Comparison of ENCODE assay signal across 23 cellular contexts in genomic region chr14:51648296-51648695, GRCh38. TPM values are rescaled to one million over a fixed set of nuclear protein-coding genes. Genes with fewer than 3 reads are reported as not detected.
DNase-seq lines count a peak whose midpoint lies in the region; ATAC-seq, FAIRE-seq and TF ChIP-seq lines count a peak whose summit lies in the region.
"Had no signal": no experiment of that assay in that cellular context is flagged by ENCODE, and none has a peak within 500 bp of the region (broad histone marks: within the 10 kb centered on the region; RNA-seq: fewer than 3 reads in every experiment).

No MANE protein-coding gene starts in this region.

- POLR2A ChIA-PET in Panc1 (lab: Charles Lee), result no interaction called here

- ATAC-seq in Panc1 (no peak), sciatic nerve (no peak)
- ATAC-seq: activated T-cell treated with anti-CD3 and anti-CD28 coated beads, Interleukin-2, amount 50 U/mL, for 72 hours; naive thymus-derived CD4-positive, alpha-beta T cell had no signal

- intact Hi-C loops in Panc1 (cut with micrococcal nuclease; ENCODE audit: unreplicated experiment), result no loop called here
- intact Hi-C loops in sciatic nerve (cut with DNase I), result no loop called here

- DNase-seq in GM12892 (ENCODE audit: insufficient read length) (no peak), Panc1 (ENCODE audit: low read depth, low spot score) (no peak), glutamatergic neuron (no peak), type B pancreatic cell (ENCODE audit: extremely low spot score, unreplicated experiment) (no peak), activated T-cell treated with anti-CD3 and anti-CD28 coated beads for 4 hours (no peak), sciatic nerve (ENCODE audit: low spot score) (no peak)
- DNase-seq in activated naive CD4-positive, alpha-beta T cell treated with Interleukin-2 at 50 U/mL for 16 hours, result no peak
- DNase-seq: activated CD4-positive, alpha-beta T cell treated with anti-CD3 and anti-CD28 coated beads for 48 hours; activated naive CD4-positive, alpha-beta T cell treated with anti-CD3 and anti-CD28 coated beads for 36 hours; activated T-cell treated with anti-CD3 and anti-CD28 coated beads, Interleukin-2, amount 50 U/mL, for 72 hours; anterior cingulate cortex; CD4-positive, CD25-positive, alpha-beta regulatory T cell; central memory CD4-positive, alpha-beta T cell; KBM-7; naive thymus-derived CD4-positive, alpha-beta T cell; NCI-H1436 treated with DMSO at 0.1 percent for 48 hours; NCI-H524 treated with DMSO at 0.1 percent for 48 hours; stimulated activated CD4-positive, alpha-beta T cell treated with anti-CD3 and anti-CD28 coated beads, Interleukin-4, amount 100 ng/mL, for 4 hours; stimulated activated naive CD4-positive, alpha-beta T cell; testis had no signal

- H3K9me3 Mint-ChIP-seq in glutamatergic neuron (ENCODE audit: unreplicated experiment) (peaks cover 11% of the 10 kb centered on the region), type B pancreatic cell (peaks cover 5% of the 10 kb centered on the region)
- H3K9me3 Mint-ChIP-seq: activated naive CD4-positive, alpha-beta T cell treated with anti-CD3 and anti-CD28 coated beads for 36 hours; activated T-cell treated with anti-CD3 and anti-CD28 coated beads, Interleukin-2, amount 50 U/mL, for 72 hours; memory B cell; naive thymus-derived CD4-positive, alpha-beta T cell had no signal

- in situ Hi-C loops in Panc1 (cut with HindIII; ENCODE audit: low pct_unique_long_range_greater_than_20kb, low sequenced_read_pairs), result no loop called here

- no peaks in the 10 kb centered on the region; the same call in 1 of the 2 replicates for H3K4me1 ChIP-seq in Panc1 (ENCODE audit: control insufficient read depth, insufficient read depth, low read length)

- no peaks in the 10 kb centered on the region for H3K27me3 ChIP-seq in Panc1 (ENCODE audit: control insufficient read depth, insufficient read depth, low read length)
- H3K27me3 ChIP-seq: testis had no signal

- BruUV-seq in Panc1 (replicated peaks; lab: Mats Ljungman, UMichigan), result no TSS peak

- CTCF ChIA-PET in Panc1 (lab: Charles Lee), result no interaction called here

- H3K36me3 ChIP-seq in Panc1 (ENCODE audit: control insufficient read depth, insufficient read depth, low read length), result no peaks in the 10 kb centered on the region; the same call in 1 of the 2 replicates

- no peak for TF ChIP-seq CTCF in Panc1 (IDR thresholded peaks at IDR 0.05)
- TF ChIP-seq CTCF in glutamatergic neuron (IDR thresholded peaks at IDR 0.05; ENCODE audit: partially characterized antibody, unreplicated experiment), result no peak
- TF ChIP-seq CTCF in type B pancreatic cell (conservative IDR thresholded peaks at IDR 0.05), result no peak

- no peak overlapping the region for H3K4me3 ChIP-seq in Panc1 (ENCODE audit: low read depth in 2 of 2, low read length in 2 of 2)
- H3K4me3 ChIP-seq: SK-N-MC, testis had no signal

- FAIRE-seq in GM12892 (lab: Jason Lieb, UNC), result peak; percentile 69

- no peaks in the 10 kb centered on the region for H3K9me3 ChIP-seq in Panc1 (ENCODE audit: control insufficient read depth, insufficient read depth, low read depth, low read length)
- H3K9me3 ChIP-seq: testis had no signal

- H3K27ac ChIP-seq in Panc1 (ENCODE audit: low read length), result peak overlapping the region; percentile 40
- H3K27ac ChIP-seq: RWPE1, SK-N-MC had no signal

- H3K27ac Mint-ChIP-seq in glutamatergic neuron (ENCODE audit: unreplicated experiment), result no peak overlapping the region
- H3K27ac Mint-ChIP-seq in type B pancreatic cell, result peak overlapping the region; percentile 64
- H3K27ac Mint-ChIP-seq: activated naive CD4-positive, alpha-beta T cell treated with anti-CD3 and anti-CD28 coated beads for 36 hours; activated T-cell treated with anti-CD3 and anti-CD28 coated beads, Interleukin-2, amount 50 U/mL, for 72 hours; CD4-positive, CD25-positive, alpha-beta regulatory T cell; memory B cell; naive thymus-derived CD4-positive, alpha-beta T cell had no signal

- TF ChIP-seq POLR2A in GM12892 (IDR thresholded peaks at IDR 0.05; ENCODE audit: low read depth, low read length), result no peak

- H3K36me3 Mint-ChIP-seq in glutamatergic neuron (ENCODE audit: unreplicated experiment), result no peaks in the 10 kb centered on the region
- H3K36me3 Mint-ChIP-seq in type B pancreatic cell, result peaks cover 5% of the 10 kb centered on the region
- H3K36me3 Mint-ChIP-seq: CD4-positive, CD25-positive, alpha-beta regulatory T cell; memory B cell; naive thymus-derived CD4-positive, alpha-beta T cell had no signal

- H3K4me1 Mint-ChIP-seq in glutamatergic neuron (ENCODE audit: low read depth, unreplicated experiment), result peaks cover 10% of the 10 kb centered on the region
- H3K4me1 Mint-ChIP-seq in type B pancreatic cell (ENCODE audit: unreplicated experiment), result peaks cover 23% of the 10 kb centered on the region
- H3K4me1 Mint-ChIP-seq: memory B cell had no signal

- H3K4me3 Mint-ChIP-seq in glutamatergic neuron (ENCODE audit: unreplicated experiment) (peak overlapping the region; percentile 20), type B pancreatic cell (peak overlapping the region; percentile 21)
- H3K4me3 Mint-ChIP-seq: activated naive CD4-positive, alpha-beta T cell treated with anti-CD3 and anti-CD28 coated beads for 36 hours; activated T-cell treated with anti-CD3 and anti-CD28 coated beads, Interleukin-2, amount 50 U/mL, for 72 hours; memory B cell; naive thymus-derived CD4-positive, alpha-beta T cell had no signal

- H3K27me3 Mint-ChIP-seq in glutamatergic neuron (ENCODE audit: unreplicated experiment) (peaks cover 1% of the 10 kb centered on the region), type B pancreatic cell (no peaks in the 10 kb centered on the region)

RNA-seq across cellular contexts. Expression of gene FRMD6, which starts 3.4 kb away (rescaled TPM):
- polyA plus RNA-seq in GM12892 (2012; ENCODE audit: missing spikeins), result 1.3 TPM
- total RNA-seq in Panc1 (2021; ENCODE audit: unreplicated experiment) (40.7 TPM), glutamatergic neuron (ENCODE audit: unreplicated experiment) (16.9 TPM), type B pancreatic cell (ENCODE audit: low replicate concordance) (44.4 and 71.3 TPM in 2 replicates), sciatic nerve (52.0 TPM)
- polyA plus RNA-seq in Panc1 (2012; ENCODE audit: insufficient read length), result 36.3 TPM
